20 cellular contexts compared by ENCODE assay signal in genomic region chr12:120223458-120224303, GRCh38. TPM values are rescaled to one million over a fixed set of nuclear protein-coding genes. Genes with fewer than 3 reads are reported as not detected.
A peak's percentile ranks its signal among the peaks of the same experiment; 100 is the strongest.
DNase-seq lines count a peak whose midpoint lies in the region; ATAC-seq, FAIRE-seq and TF ChIP-seq lines count a peak whose summit lies in the region.
"Had no signal": no experiment of that assay in that cellular context is flagged by ENCODE, and none has a peak within 500 bp of the region (broad histone marks: within the 10 kb centered on the region; RNA-seq: fewer than 3 reads in every experiment).

No MANE protein-coding gene starts in this region.

- H3K4me3 ChIP-seq in HepG2 (replicated peaks in 1 of 3; ENCODE audit: insufficient read depth in 1 of 3, low read depth in 2 of 3, low read length in 3 of 3) = no peak overlapping the region
- no peak overlapping the region for H3K4me3 ChIP-seq in right lobe of liver
- H3K4me3 ChIP-seq in epithelial cell of esophagus (ENCODE audit: low read length) = no peak overlapping the region
- H3K4me3 ChIP-seq: cardiac muscle cell had no signal

- peaks cover 56 to 75% of the 10 kb centered on the region in 2 donors for H3K4me1 Mint-ChIP-seq in natural killer cell

- H3K36me3 Mint-ChIP-seq in natural killer cell = no peaks in the 10 kb centered on the region

- TF ChIP-seq POLR2A in HepG2 (IDR thresholded peaks at IDR 0.05; ENCODE audit: insufficient read depth in 1 of 2, low read depth in 2 of 2, low read length in 2 of 2) (no peak), right lobe of liver (IDR thresholded peaks at IDR 0.05) (no peak)

- H3K9me3 ChIP-seq in HepG2 (ENCODE audit: low read length) = no peaks in the 10 kb centered on the region
- no peaks in the 10 kb centered on the region for H3K9me3 ChIP-seq in right lobe of liver
- H3K9me3 ChIP-seq: thoracic aorta had no signal

- in situ Hi-C loops in HepG2 (cut with HindIII; ENCODE audit: extremely low pct_ligation_motif_present, low pct_unique_long_range_greater_than_20kb) (no loop called here), ACHN (cut with HindIII; ENCODE audit: low pct_ligation_motif_present, low pct_unique_long_range_greater_than_20kb, low sequenced_read_pairs) (loop anchor here (5.0 to 10.0 kb wide), 2 partner anchors 44 to 81 kb away; partner anchors contain the start of genes PXN and SIRT4)

- BruUV-seq in HepG2 (replicated peaks; lab: Mats Ljungman, UMichigan) = no TSS peak

- H3K36me3 ChIP-seq in HepG2 (replicated peaks in 1 of 2; ENCODE audit: control insufficient read depth in 1 of 2, insufficient read depth in 2 of 2, low read length in 2 of 2) (peaks cover 15 to 29% of the 10 kb centered on the region in 2 experiments), right lobe of liver (peaks cover 5 to 29% (median 15%) of the 10 kb centered on the region in 4 donors)

- intact Hi-C loops in HepG2 (cut with micrococcal nuclease; ENCODE audit: unreplicated experiment) = no loop called here
- intact Hi-C loops in right lobe of liver (cut with DNase I) = no loop called here
- intact Hi-C loops in natural killer cell (cut with micrococcal nuclease) = no loop called here

- H3K4me3 Mint-ChIP-seq in natural killer cell = peak overlapping the region; percentile 55
- H3K4me3 Mint-ChIP-seq: activated naive CD4-positive, alpha-beta T cell treated with anti-CD3 and anti-CD28 coated beads for 36 hours had no signal

- H3K79me2 ChIP-seq in HepG2 (ENCODE audit: insufficient read depth, low read length) = peaks cover 2% of the 10 kb centered on the region

- CTCF ChIA-PET in HepG2 (lab: Yijun Ruan, JAX; ENCODE audit: low intra/inter-chr PET ratio, low total read pairs) = no interaction called here

- no peak for ATAC-seq in HepG2
- ATAC-seq in right lobe of liver = no peak
- ATAC-seq in natural killer cell = no peak

- FAIRE-seq in HepG2 (lab: Jason Lieb, UNC) = no peak
- FAIRE-seq: endometrium, islet of Langerhans had no signal

- TF ChIP-seq CTCF in HepG2 (CRISPR knock-in tag; IDR thresholded peaks at IDR 0.05) (no peak), right lobe of liver (IDR thresholded peaks at IDR 0.05) (no peak), epithelial cell of esophagus (IDR thresholded peaks at IDR 0.05; ENCODE audit: insufficient read depth, low read depth, low read length, missing control alignments) (no peak), natural killer cell (IDR thresholded peaks at IDR 0.05) (no peak)

- no peaks in the 10 kb centered on the region for H3K9me3 Mint-ChIP-seq in natural killer cell
- H3K9me3 Mint-ChIP-seq: activated naive CD4-positive, alpha-beta T cell treated with anti-CD3 and anti-CD28 coated beads for 36 hours had no signal

- POLR2A ChIA-PET in HepG2 (lab: Yijun Ruan, JAX) = interaction anchor here (1.2 to 8.2 kb wide), 2 partner anchors 24 to 42 kb away, joined by 3 to 115 read pairs; partner anchors contain the start of genes PXN and RPLP0

- H3K27me3 ChIP-seq in HepG2 (ENCODE audit: control insufficient read depth in 1 of 2, insufficient read depth in 2 of 2, low read length in 2 of 2) = no peaks in the 10 kb centered on the region
- H3K27me3 ChIP-seq in right lobe of liver = no peaks in the 10 kb centered on the region
- H3K27me3 ChIP-seq: cardiac muscle cell had no signal

- H3K27me3 Mint-ChIP-seq in natural killer cell (ENCODE audit: low read depth in 2 of 2) = no peaks in the 10 kb centered on the region

- no peak overlapping the region for H3K27ac ChIP-seq in HepG2 (ENCODE audit: extremely low read length, insufficient read depth, low read length)
- no peak overlapping the region for H3K27ac ChIP-seq in right lobe of liver
- H3K27ac ChIP-seq: VCaP had no signal

- no peaks in the 10 kb centered on the region for H4K20me1 ChIP-seq in HepG2 (ENCODE audit: insufficient read depth, low read length)

- H3K9ac ChIP-seq in HepG2 (ENCODE audit: insufficient read depth, low read depth, low read length) = no peak overlapping the region

- no peak overlapping the region for H3K4me2 ChIP-seq in HepG2 (ENCODE audit: low read depth, low read length)

- H2AFZ ChIP-seq in HepG2 (ENCODE audit: low read length) = no peak overlapping the region

- TF ChIP-seq RAD21 in HepG2 (CRISPR knock-in tag; IDR thresholded peaks at IDR 0.05) = no peak

- H3K27ac Mint-ChIP-seq in natural killer cell = peak overlapping the region; percentile 79 to 84

- WGBS in HepG2 (ENCODE audit: low lambda C conversion rate) = 94% methylated on average over 16 of the region's 19 CpGs
- 76% methylated on average over 5 of the region's 19 CpGs for WGBS in right lobe of liver (ENCODE audit: insufficient coverage, low coverage, low lambda C conversion rate, missing lambda C conversion rate)

- H3K4me1 ChIP-seq in HepG2 (ENCODE audit: insufficient read depth, low read length) (peaks cover 77% of the 10 kb centered on the region), right lobe of liver (peaks cover 0 to 33% (median 12%) of the 10 kb centered on the region in 4 donors)

- no peak for TF ChIP-seq EP300 in HepG2 (IDR thresholded peaks at IDR 0.05; ENCODE audit: low read depth in 2 of 2, low read length in 2 of 2)
- no peak for TF ChIP-seq EP300 in HepG2 (CRISPR knock-in tag; IDR thresholded peaks at IDR 0.05; ENCODE audit: borderline replicate concordance)

- DNase-seq in HepG2 (ENCODE audit: low spot score) (no peak), right lobe of liver (no peak), epithelial cell of esophagus (ENCODE audit: low read depth) (peak; percentile 31), natural killer cell (no peak), nucleus accumbens (lab: John Stamatoyannopoulos, UW) (no peak), HuH-7 (ENCODE audit: low spot score) (no peak), SIG-M5 treated with dmso at 0.1 percent for 504 hours (lab: John Stamatoyannopoulos, UW; ENCODE audit: unreplicated experiment) (no peak), ACHN (no peak)
- DNase-seq: activated naive CD4-positive, alpha-beta T cell treated with anti-CD3 and anti-CD28 coated beads for 36 hours; GF-D8; NCI-H1694; NCI-H524 treated with DMSO at 0.1 percent for 48 hours; OCI-M1; stimulated activated CD4-positive, alpha-beta T cell treated with anti-CD3 and anti-CD28 coated beads, Interleukin-1b, Interleukin-23, amount 100 ng/mL, for 48 hours; SW 1271 had no signal

RNA-seq across cellular contexts. Expression of gene RPLP0, which starts 22.8 kb away (rescaled TPM):
- total RNA-seq in HepG2 (2016; rRNA removed; fragmentation: Illumina TruSeq; extraction: Trizol) (2,915 and 3,025 TPM in 2 replicates), right lobe of liver (1,000 to 10,000 TPM in 2 of 6 experiments, 100 to 1,000 TPM in 4; 549 to 1,070 (median 665) TPM), natural killer cell (100 to 1,000 TPM; 587 to 791 (median 689) TPM)
- total RNA-seq in HepG2 (2016; cell fraction: cytosol; rRNA removed; fragmentation: Illumina TruSeq; extraction: Trizol; ENCODE audit: low read depth) = 12,942 and 14,844 TPM in 2 replicates
- total RNA-seq in HepG2 (2016; cell fraction: insoluble cytoplasmic fraction; rRNA removed; fragmentation: Illumina TruSeq; extraction: Trizol) = 2,993 and 3,024 TPM in 2 replicates
- total RNA-seq in HepG2 (2016; cell fraction: membrane; rRNA removed; fragmentation: Illumina TruSeq; extraction: Trizol) = 11,359 and 11,757 TPM in 2 replicates
- total RNA-seq in HepG2 (2016; cell fraction: nucleus; rRNA removed; fragmentation: Illumina TruSeq; extraction: Trizol) = 1,126 and 1,259 TPM in 2 replicates
- 5,570 and 6,229 TPM in 2 replicates for polyA plus RNA-seq in HepG2 (2011; rRNA removed)
- 8,040 and 9,457 TPM in 2 replicates for polyA plus RNA-seq in HepG2 (2011; cell fraction: cytosol; rRNA removed)
- polyA plus RNA-seq in HepG2 (2011; cell fraction: nucleus; rRNA removed) = 2,511 and 2,559 TPM in 2 replicates
- polyA plus RNA-seq in HepG2 (2012) = 2,582 and 3,579 TPM in 2 replicates
- 15,203 and 16,637 TPM in 2 replicates for polyA plus RNA-seq in HepG2 (2016; cell fraction: cytosol; fragmentation: Illumina TruSeq; extraction: Trizol; ENCODE audit: low read depth)
- 2,845 and 2,926 TPM in 2 replicates for polyA plus RNA-seq in HepG2 (2016; cell fraction: insoluble cytoplasmic fraction; fragmentation: Illumina TruSeq; extraction: Trizol; ENCODE audit: low read depth)
- polyA plus RNA-seq in HepG2 (2016; cell fraction: membrane; fragmentation: Illumina TruSeq; extraction: Trizol; ENCODE audit: low read depth) = 10,153 and 10,714 TPM in 2 replicates
- polyA plus RNA-seq in HepG2 (2016; cell fraction: nucleus; fragmentation: Illumina TruSeq; extraction: Trizol; ENCODE audit: insufficient read depth, low read depth) = 1,939 and 1,982 TPM in 2 replicates
- 4,147 and 6,586 TPM in 2 replicates for polyA minus RNA-seq in HepG2 (2011; rRNA and poly(A)+ RNA removed; ENCODE audit: low replicate concordance)
- polyA minus RNA-seq in HepG2 (2011; cell fraction: cytosol; rRNA and poly(A)+ RNA removed) = 1,238 and 1,297 TPM in 2 replicates
- 657 and 805 TPM in 2 replicates for polyA minus RNA-seq in HepG2 (2011; cell fraction: nucleus; rRNA and poly(A)+ RNA removed)

RNA-seq across cellular contexts. Expression of gene GCN1, which starts 29.2 kb away (rescaled TPM):
- 66.7 and 83.0 TPM in 2 replicates for total RNA-seq in HepG2 (2016; rRNA removed; fragmentation: Illumina TruSeq; extraction: Trizol)
- total RNA-seq in HepG2 (2016; cell fraction: cytosol; rRNA removed; fragmentation: Illumina TruSeq; extraction: Trizol; ENCODE audit: low read depth) = 59.7 and 67.2 TPM in 2 replicates
- total RNA-seq in HepG2 (2016; cell fraction: insoluble cytoplasmic fraction; rRNA removed; fragmentation: Illumina TruSeq; extraction: Trizol) = 56.9 and 87.0 TPM in 2 replicates
- total RNA-seq in HepG2 (2016; cell fraction: membrane; rRNA removed; fragmentation: Illumina TruSeq; extraction: Trizol) = 19.6 and 22.1 TPM in 2 replicates
- total RNA-seq in HepG2 (2016; cell fraction: nucleus; rRNA removed; fragmentation: Illumina TruSeq; extraction: Trizol) = 125 and 128 TPM in 2 replicates
- polyA plus RNA-seq in HepG2 (2011; rRNA removed) = 55.3 and 58.2 TPM in 2 replicates
- polyA plus RNA-seq in HepG2 (2011; cell fraction: cytosol; rRNA removed) = 20.5 and 25.6 TPM in 2 replicates
- polyA plus RNA-seq in HepG2 (2011; cell fraction: nucleus; rRNA removed) = 394 and 725 TPM in 2 replicates
- 47.0 and 60.6 TPM in 2 replicates for polyA plus RNA-seq in HepG2 (2012)
- polyA plus RNA-seq in HepG2 (2016; cell fraction: cytosol; fragmentation: Illumina TruSeq; extraction: Trizol; ENCODE audit: low read depth) = 1.8 and 2.1 TPM in 2 replicates
- polyA plus RNA-seq in HepG2 (2016; cell fraction: insoluble cytoplasmic fraction; fragmentation: Illumina TruSeq; extraction: Trizol; ENCODE audit: low read depth) = 33.5 and 45.5 TPM in 2 replicates
- 4.1 and 5.4 TPM in 2 replicates for polyA plus RNA-seq in HepG2 (2016; cell fraction: membrane; fragmentation: Illumina TruSeq; extraction: Trizol; ENCODE audit: low read depth)
- polyA plus RNA-seq in HepG2 (2016; cell fraction: nucleus; fragmentation: Illumina TruSeq; extraction: Trizol; ENCODE audit: insufficient read depth, low read depth) = 177 and 198 TPM in 2 replicates
- 204 and 255 TPM in 2 replicates for polyA minus RNA-seq in HepG2 (2011; rRNA and poly(A)+ RNA removed; ENCODE audit: low replicate concordance)
- 59.8 and 61.6 TPM in 2 replicates for polyA minus RNA-seq in HepG2 (2011; cell fraction: cytosol; rRNA and poly(A)+ RNA removed)
- polyA minus RNA-seq in HepG2 (2011; cell fraction: nucleus; rRNA and poly(A)+ RNA removed) = 229 and 237 TPM in 2 replicates
- 10 to 100 TPM; 29.9 to 62.8 (median 39.4) TPM for total RNA-seq in right lobe of liver
- total RNA-seq in natural killer cell = 100 to 1,000 TPM; 119 to 141 (median 120) TPM

RNA-seq across cellular contexts. Expression of gene PXN, which starts 41.8 kb away (rescaled TPM):
- total RNA-seq in HepG2 (2016; rRNA removed; fragmentation: Illumina TruSeq; extraction: Trizol) (13.6 and 14.2 TPM in 2 replicates), right lobe of liver (10 to 100 TPM; 15.1 to 32.6 (median 24.1) TPM), natural killer cell (100 to 1,000 TPM; 436 to 504 (median 478) TPM)
- 2.8 and 2.9 TPM in 2 replicates for total RNA-seq in HepG2 (2016; cell fraction: cytosol; rRNA removed; fragmentation: Illumina TruSeq; extraction: Trizol; ENCODE audit: low read depth)
- total RNA-seq in HepG2 (2016; cell fraction: insoluble cytoplasmic fraction; rRNA removed; fragmentation: Illumina TruSeq; extraction: Trizol) = 10.2 and 11.3 TPM in 2 replicates
- 10.5 and 13.4 TPM in 2 replicates for total RNA-seq in HepG2 (2016; cell fraction: membrane; rRNA removed; fragmentation: Illumina TruSeq; extraction: Trizol)
- 10.6 and 14.0 TPM in 2 replicates for total RNA-seq in HepG2 (2016; cell fraction: nucleus; rRNA removed; fragmentation: Illumina TruSeq; extraction: Trizol)
- 13.9 and 14.2 TPM in 2 replicates for polyA plus RNA-seq in HepG2 (2011; rRNA removed)
- polyA plus RNA-seq in HepG2 (2011; cell fraction: cytosol; rRNA removed) = 5.8 and 6.3 TPM in 2 replicates
- 34.5 and 43.7 TPM in 2 replicates for polyA plus RNA-seq in HepG2 (2011; cell fraction: nucleus; rRNA removed)
- 18.0 and 21.4 TPM in 2 replicates for polyA plus RNA-seq in HepG2 (2012)
- 3.3 and 3.4 TPM in 2 replicates for polyA plus RNA-seq in HepG2 (2016; cell fraction: cytosol; fragmentation: Illumina TruSeq; extraction: Trizol; ENCODE audit: low read depth)
- 20.0 and 28.0 TPM in 2 replicates for polyA plus RNA-seq in HepG2 (2016; cell fraction: insoluble cytoplasmic fraction; fragmentation: Illumina TruSeq; extraction: Trizol; ENCODE audit: low read depth)
- polyA plus RNA-seq in HepG2 (2016; cell fraction: membrane; fragmentation: Illumina TruSeq; extraction: Trizol; ENCODE audit: low read depth) = 14.1 and 14.2 TPM in 2 replicates
- 43.9 and 49.3 TPM in 2 replicates for polyA plus RNA-seq in HepG2 (2016; cell fraction: nucleus; fragmentation: Illumina TruSeq; extraction: Trizol; ENCODE audit: insufficient read depth, low read depth)
- 26.4 and 40.4 TPM in 2 replicates for polyA minus RNA-seq in HepG2 (2011; rRNA and poly(A)+ RNA removed; ENCODE audit: low replicate concordance)
- 6.4 and 8.2 TPM in 2 replicates for polyA minus RNA-seq in HepG2 (2011; cell fraction: cytosol; rRNA and poly(A)+ RNA removed)
- 10.3 and 10.7 TPM in 2 replicates for polyA minus RNA-seq in HepG2 (2011; cell fraction: nucleus; rRNA and poly(A)+ RNA removed)

Comparison
In these comparisons a context has a peak if more than half of its experiments do, and no peak if none do; other contexts are left out.
1. RNA of gene PXN, which starts 41.8 kb away (total RNA-seq): 436 to 504 TPM in natural killer cell; 15.1 to 32.6 TPM in right lobe of liver and 2.8 to 14.2 TPM in HepG2; every median in the first group is over 10 times any median in the second.